In genomic region chr9:392103-392502, GRCh38 we compare ENCODE assay signal across 23 cellular contexts.
"Had no signal": no experiment of that assay in that cellular context is flagged by ENCODE, and none has a peak within 500 bp of the region (broad histone marks: within the 10 kb centered on the region; RNA-seq: fewer than 3 reads in every experiment).

No MANE protein-coding gene starts in this region.

- H3K4me3 Mint-ChIP-seq: dendritic cell treated with granulocyte-macrophage colony-stimulating factor and Interleukin-4, amounts not matched to agents 40 ng/mL and 50 ng/mL, for 4 days; effector memory CD8-positive, alpha-beta T cell; stimulated activated naive B cell treated with anti-CD40 and anti-IgM and Interleukin-4, amounts not matched to agents 10 μg/mL and 1 μg/mL and 100 μg/mL, for 72 hours; stimulated activated naive CD8-positive, alpha-beta T cell treated with anti-CD3 and anti-CD28 coated beads, Interleukin-15, amount 100 ng/mL, for 72 hours had no signal

- H3K4me1 Mint-ChIP-seq: stimulated activated naive CD8-positive, alpha-beta T cell treated with anti-CD3 and anti-CD28 coated beads, Interleukin-15, amount 100 ng/mL, for 72 hours had no signal

- H3K4me1 ChIP-seq: gastrocnemius medialis, heart right ventricle, tibial nerve, upper lobe of right lung, vagina had no signal

- H3K36me3 ChIP-seq: gastrocnemius medialis, ovary, tibial nerve, vagina had no signal

- H3K27ac ChIP-seq: epithelial cell of prostate, esophagus muscularis mucosa, gastrocnemius medialis, heart right ventricle, ovary, testis, tibial nerve, upper lobe of right lung, vagina had no signal

- ATAC-seq: effector memory CD8-positive, alpha-beta T cell; gastrocnemius medialis; heart right ventricle; left lobe of liver; right cardiac atrium; stimulated activated naive B cell treated with anti-CD40 and anti-IgM and Interleukin-4, amounts not matched to agents 10 μg/mL and 1 μg/mL and 100 μg/mL, for 72 hours; stimulated activated naive CD8-positive, alpha-beta T cell treated with anti-CD3 and anti-CD28 coated beads, Interleukin-15, amount 100 ng/mL, for 72 hours; upper lobe of right lung had no signal

- H3K9me3 ChIP-seq: esophagus muscularis mucosa, gastrocnemius medialis, heart right ventricle, ovary, testis, tibial nerve, upper lobe of right lung, vagina had no signal

- H3K27ac Mint-ChIP-seq: dendritic cell treated with granulocyte-macrophage colony-stimulating factor and Interleukin-4, amounts not matched to agents 40 ng/mL and 50 ng/mL, for 4 days; progenitor cell of endocrine pancreas; stimulated activated naive B cell treated with anti-CD40 and anti-IgM and Interleukin-4, amounts not matched to agents 10 μg/mL and 1 μg/mL and 100 μg/mL, for 72 hours had no signal

- H3K27me3 Mint-ChIP-seq: dendritic cell treated with granulocyte-macrophage colony-stimulating factor and Interleukin-4, amounts not matched to agents 40 ng/mL and 50 ng/mL, for 4 days; effector memory CD8-positive, alpha-beta T cell; progenitor cell of endocrine pancreas; stimulated activated naive B cell treated with anti-CD40 and anti-IgM and Interleukin-4, amounts not matched to agents 10 μg/mL and 1 μg/mL and 100 μg/mL, for 72 hours; stimulated activated naive CD8-positive, alpha-beta T cell treated with anti-CD3 and anti-CD28 coated beads, Interleukin-15, amount 100 ng/mL, for 72 hours had no signal

- FAIRE-seq: islet of Langerhans had no signal

- DNase-seq: effector memory CD8-positive, alpha-beta T cell; gastrocnemius medialis; heart right ventricle; hypothalamus; kidney glomerular epithelial cell; mammary epithelial cell; nucleus accumbens; ovary; right cardiac atrium; stimulated activated CD4-positive, alpha-beta T cell treated with anti-CD3 and anti-CD28 coated beads, Interleukin-2, amount 100 ng/mL, for 48 hours; stimulated activated naive B cell treated with anti-CD40 and anti-IgM and Interleukin-4, amounts not matched to agents 10 μg/mL and 1 μg/mL and 100 μg/mL, for 72 hours; stimulated activated naive CD8-positive, alpha-beta T cell treated with anti-CD3 and anti-CD28 coated beads, Interleukin-15, amount 100 ng/mL, for 72 hours; testis; upper lobe of right lung had no signal

- H3K4me3 ChIP-seq: esophagus muscularis mucosa, gastrocnemius medialis, heart right ventricle, ovary, smooth muscle cell, testis, tibial nerve, upper lobe of right lung, vagina had no signal

- H3K27me3 ChIP-seq: esophagus muscularis mucosa, gastrocnemius medialis, heart right ventricle, ovary, testis, tibial nerve, upper lobe of right lung, vagina had no signal

- H3K9me3 Mint-ChIP-seq: dendritic cell treated with granulocyte-macrophage colony-stimulating factor and Interleukin-4, amounts not matched to agents 40 ng/mL and 50 ng/mL, for 4 days; effector memory CD8-positive, alpha-beta T cell; stimulated activated naive B cell treated with anti-CD40 and anti-IgM and Interleukin-4, amounts not matched to agents 10 μg/mL and 1 μg/mL and 100 μg/mL, for 72 hours; stimulated activated naive CD8-positive, alpha-beta T cell treated with anti-CD3 and anti-CD28 coated beads, Interleukin-15, amount 100 ng/mL, for 72 hours had no signal
